ENCODE assay signal across 7 cellular contexts in genomic region chr2:60329225-60329624, GRCh38.
"Had no signal": no experiment of that assay in that cellular context is flagged by ENCODE, and none has a peak within 500 bp of the region (broad histone marks: within the 10 kb centered on the region; RNA-seq: fewer than 3 reads in every experiment).

No MANE protein-coding gene starts in this region.

- H3K4me3 ChIP-seq: GM12878 had no signal

- DNase-seq: GDM1, GF-D8 had no signal

- FAIRE-seq: GM12878, GM12891, GM12892, GM18507, GM19239 had no signal

- ATAC-seq: GM12878 had no signal
